8 cellular contexts compared by ENCODE assay signal in the genomic region with DNA sequence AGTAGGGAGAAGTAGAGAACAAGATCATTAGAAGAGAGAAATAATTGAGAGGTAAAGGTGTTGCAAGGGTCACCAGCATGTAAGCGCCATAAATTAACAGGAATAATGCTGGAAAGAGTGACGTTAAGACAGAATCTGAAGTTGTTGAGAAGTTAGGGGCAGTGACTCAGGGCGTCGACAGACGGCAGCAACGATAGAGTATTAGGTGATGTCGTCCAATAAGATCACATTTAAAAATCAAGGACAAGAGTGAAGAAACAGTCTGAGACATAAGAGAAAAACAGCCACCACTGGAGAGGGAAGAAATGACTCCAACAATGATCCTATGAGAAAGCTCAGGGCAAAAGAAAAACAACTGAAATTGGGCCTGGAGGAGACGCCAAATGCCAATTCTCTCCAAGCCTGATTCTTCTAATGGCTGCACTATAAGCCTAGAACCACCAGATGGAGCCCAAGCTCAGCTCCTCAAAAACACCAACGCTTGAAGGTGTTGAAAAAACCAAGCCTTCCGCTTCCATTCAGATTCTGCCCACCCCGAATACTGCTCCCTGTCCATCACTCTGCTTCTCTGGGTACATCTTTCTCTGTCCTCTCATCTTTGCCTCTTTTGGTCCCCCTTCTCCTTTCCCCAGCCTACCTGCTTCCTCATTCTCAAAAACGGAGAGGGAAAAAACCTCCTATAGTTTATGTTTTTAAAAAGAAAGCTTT.
DNase-seq lines count a peak whose midpoint lies in the region; ATAC-seq and FAIRE-seq lines count a peak whose summit lies in the region.

No MANE protein-coding gene starts in this region.

- H2AFZ ChIP-seq in ACC112 (ENCODE audit: low read length, unreplicated experiment) = no peak overlapping the region

- peaks cover 61% of the 10 kb centered on the region for H3K4me1 ChIP-seq in ACC112 (ENCODE audit: control insufficient read depth, insufficient read depth, low read length, unreplicated experiment)

- no peak for ATAC-seq in central memory CD8-positive, alpha-beta T cell (replicated peaks; ENCODE audit: extremely low read depth, poor library complexity, severe bottlenecking)
- no peak for ATAC-seq in HG03139 (IDR thresholded peaks at IDR 0.05; ENCODE audit: unreplicated experiment)

- peaks cover 10% of the 10 kb centered on the region for H3K36me3 Mint-ChIP-seq in central memory CD8-positive, alpha-beta T cell (ENCODE audit: insufficient read depth)

- DNase-seq in GM18507 (ENCODE audit: extremely low spot score, insufficient read length, low read depth) = peak; percentile 42
- peak; percentile 72 for DNase-seq in NCI-H2227 treated with DMSO at 0.1 percent for 48 hours (lab: John Stamatoyannopoulos, UW)
- DNase-seq in activated CD4-positive, CD25-positive, alpha-beta regulatory T cell treated with anti-CD3 and anti-CD28 coated beads, Interleukin-2, amount 50 U/mL, for 16 hours (ENCODE audit: low read depth, low spot score) = peak; percentile 40
- DNase-seq in central memory CD8-positive, alpha-beta T cell (ENCODE audit: low spot score in 2 of 2) = peak; percentile 55 to 60
- DNase-seq in kidney glomerular epithelial cell (lab: John Stamatoyannopoulos, UW) = peak; percentile 41
- DNase-seq in stimulated activated CD4-positive, alpha-beta T cell treated with anti-CD3 and anti-CD28 coated beads, Interleukin-2, amount 100 ng/mL, for 24 hours = peak; percentile 53 to 67

- peak overlapping the region; percentile 92; the same call in 1 of the 2 replicates for H3K27ac ChIP-seq in ACC112 (ENCODE audit: low read depth, low read length)

- H3K27me3 Mint-ChIP-seq in central memory CD8-positive, alpha-beta T cell = no peaks in the 10 kb centered on the region

- H3K27me3 ChIP-seq in ACC112 (ENCODE audit: insufficient read depth, low read length) = no peaks in the 10 kb centered on the region

- H3K9me3 Mint-ChIP-seq in central memory CD8-positive, alpha-beta T cell = no peaks in the 10 kb centered on the region

- H3K79me2 ChIP-seq in ACC112 (ENCODE audit: control insufficient read depth, insufficient read depth, low read length, unreplicated experiment) = peaks cover 46% of the 10 kb centered on the region

- H3K4me1 Mint-ChIP-seq in central memory CD8-positive, alpha-beta T cell = peaks cover 44% of the 10 kb centered on the region

- peaks cover 27% of the 10 kb centered on the region for H3K36me3 ChIP-seq in ACC112 (ENCODE audit: insufficient read depth, low read length)

- peak overlapping the region; percentile 46 for H3K27ac Mint-ChIP-seq in central memory CD8-positive, alpha-beta T cell (ENCODE audit: low read depth)

- FAIRE-seq in GM18507 (lab: Jason Lieb, UNC) = peak; percentile 82

- no peak overlapping the region for H3K4me3 ChIP-seq in ACC112 (ENCODE audit: low read depth, low read length)

- H3K4me3 Mint-ChIP-seq in central memory CD8-positive, alpha-beta T cell = peak overlapping the region; percentile 39
